6 cellular contexts compared by ENCODE assay signal in genomic region chr20:63538204-63539091, GRCh38. TPM values are rescaled to one million over a fixed set of nuclear protein-coding genes. Genes with fewer than 3 reads are reported as not detected.
DNase-seq lines count a peak whose midpoint lies in the region; ATAC-seq, FAIRE-seq and TF ChIP-seq lines count a peak whose summit lies in the region.

No MANE protein-coding gene starts in this region.

- peak overlapping the region; percentile 58 to 92 (median 82) for H3K4me3 Mint-ChIP-seq in IgD-negative memory B cell
- no peak overlapping the region for H3K4me3 Mint-ChIP-seq in neural progenitor cell

- WGBS in K562 (ENCODE audit: insufficient coverage, low coverage, missing lambda C conversion rate): 53% methylated on average over 15 of the region's 27 CpGs

- no peak for TF ChIP-seq EP300 in K562 (IDR thresholded peaks at IDR 0.05; ENCODE audit: low read length)

- ATAC-seq in K562: peak; percentile 80

- peaks cover 0 to 11% (median 7%) of the 10 kb centered on the region in 3 donors for H3K4me1 Mint-ChIP-seq in IgD-negative memory B cell
- H3K4me1 Mint-ChIP-seq in neural progenitor cell: peaks cover 6% of the 10 kb centered on the region

- H3K27me3 Mint-ChIP-seq in IgD-negative memory B cell: peaks cover 1% of the 10 kb centered on the region
- H3K27me3 Mint-ChIP-seq in neural progenitor cell (ENCODE audit: insufficient read depth, low read depth): peaks cover under 1% of the 10 kb centered on the region

- H3K27ac ChIP-seq in ACC112 (ENCODE audit: low read depth, low read length): no peak overlapping the region
- no peak overlapping the region for H3K27ac ChIP-seq in K562 (ENCODE audit: extremely low read depth, low read depth, low read length)
- H3K27ac ChIP-seq in neural progenitor cell: no peak overlapping the region

- POLR2A ChIA-PET in K562 (lab: Yijun Ruan, JAX): interaction anchor here (0.5 to 1.3 kb wide), 10 partner anchors 10 to 442 kb away, joined by 3 to 5 read pairs (median 3); partner anchors contain the start of genes DNAJC5 and PRPF6

- H4K20me1 ChIP-seq in K562 (replicated peaks; ENCODE audit: control insufficient read depth, insufficient read depth, low read length) (peaks cover 3% of the 10 kb centered on the region), neural progenitor cell (ENCODE audit: low read depth) (no peaks in the 10 kb centered on the region)

- H3K9me3 Mint-ChIP-seq in IgD-negative memory B cell (no peaks in the 10 kb centered on the region), neural progenitor cell (no peaks in the 10 kb centered on the region)

- H3K79me2 ChIP-seq in ACC112 (ENCODE audit: control insufficient read depth, insufficient read depth, low read length, unreplicated experiment) (no peaks in the 10 kb centered on the region), K562 (ENCODE audit: control insufficient read depth, insufficient read depth, low read length) (no peaks in the 10 kb centered on the region), neural progenitor cell (ENCODE audit: low read depth) (no peaks in the 10 kb centered on the region)

- H3K4me1 ChIP-seq in ACC112 (ENCODE audit: control insufficient read depth, insufficient read depth, low read length, unreplicated experiment): peaks cover 15% of the 10 kb centered on the region
- peaks cover 6 to 94% of the 10 kb centered on the region in 2 experiments; a peak in 4 of 5 replicates for H3K4me1 ChIP-seq in K562 (replicated peaks in 1 of 2; ENCODE audit: control insufficient read depth in 2 of 2, insufficient read depth in 2 of 2, low read length in 2 of 2)
- no peaks in the 10 kb centered on the region for H3K4me1 ChIP-seq in neural progenitor cell

- H3K9ac ChIP-seq in K562 (ENCODE audit: insufficient read depth in 1 of 2, low read depth in 2 of 2, low read length in 2 of 2) (peak overlapping the region in 1 of 2 experiments; percentile 86; a peak in 2 of 4 replicates), neural progenitor cell (no peak overlapping the region)

- TF ChIP-seq CTCF in K562 (IDR thresholded peaks at IDR 0.05 in 2 of 3, conservative IDR thresholded peaks at IDR 0.05 in 1 of 3; ENCODE audit: insufficient read depth in 2 of 3, low read depth in 1 of 3, low read length in 3 of 3) (peak in 2 of 3 experiments; percentile 22 to 41; a peak in 3 of 6 replicates), neural progenitor cell (IDR thresholded peaks at IDR 0.05) (peak; percentile 33)

- BruUV-seq in K562 (replicated peaks; lab: Mats Ljungman, UMichigan): no TSS peak

- CTCF ChIA-PET in K562 (lab: Yijun Ruan, JAX; ENCODE audit: low intra/inter-chr PET ratio): interaction anchor here (0.6 to 3.4 kb wide), 6 partner anchors 272 to 747 kb away, joined by 3 to 25 read pairs (median 4); no protein-coding TSS in a partner anchor

- H3K27ac Mint-ChIP-seq in IgD-negative memory B cell (peak overlapping the region; percentile 77 to 89 (median 80)), neural progenitor cell (no peak overlapping the region)

- H3K27me3 ChIP-seq in ACC112 (ENCODE audit: insufficient read depth, low read length): no peaks in the 10 kb centered on the region; the same call in 1 of the 2 replicates
- H3K27me3 ChIP-seq in K562 (ENCODE audit: control insufficient read depth in 2 of 2, insufficient read depth in 2 of 2, low read length in 2 of 2): peaks cover 0 to 26% of the 10 kb centered on the region in 2 experiments; a peak in 2 of 5 replicates
- H3K27me3 ChIP-seq in neural progenitor cell: no peaks in the 10 kb centered on the region

- no peaks in the 10 kb centered on the region for H3K36me3 ChIP-seq in ACC112 (ENCODE audit: insufficient read depth, low read length)
- H3K36me3 ChIP-seq in K562 (ENCODE audit: control insufficient read depth, insufficient read depth, low read length): no peaks in the 10 kb centered on the region
- H3K36me3 ChIP-seq in neural progenitor cell: no peaks in the 10 kb centered on the region

- H3K36me3 Mint-ChIP-seq in IgD-negative memory B cell: peaks cover 1% of the 10 kb centered on the region
- H3K36me3 Mint-ChIP-seq in neural progenitor cell: no peaks in the 10 kb centered on the region

- peak in 2 of 4 experiments; percentile 74 to 89 for DNase-seq in K562 (ENCODE audit: extremely low read depth in 1 of 4, low spot score in 3 of 4)
- DNase-seq in neural progenitor cell (ENCODE audit: low spot score): no peak
- DNase-seq in kidney glomerular epithelial cell (lab: John Stamatoyannopoulos, UW): no peak
- no peak for DNase-seq in GM12892 (ENCODE audit: insufficient read length)

- H3K4me3 ChIP-seq in ACC112 (ENCODE audit: low read depth, low read length) (0 out of 2 replicates have a peak overlapping the region, but pooled peaks have one; percentile 55), K562 (no peak overlapping the region), neural progenitor cell (peak overlapping the region; percentile 42)

- no peak for TF ChIP-seq RAD21 in K562 (CRISPR knock-in tag; conservative IDR thresholded peaks at IDR 0.05 in 1 of 2, IDR thresholded peaks at IDR 0.05 in 1 of 2)

- in situ Hi-C loops in K562 (cut with MboI): no loop called here

- H3F3A ChIP-seq in neural progenitor cell (ENCODE audit: low read depth): peaks cover 3% of the 10 kb centered on the region

- TF ChIP-seq POLR2A in K562 (conservative IDR thresholded peaks at IDR 0.05): no peak
- TF ChIP-seq POLR2A in GM12892 (IDR thresholded peaks at IDR 0.05; ENCODE audit: low read depth, low read length): no peak

- no peak overlapping the region for H2AFZ ChIP-seq in ACC112 (ENCODE audit: low read length, unreplicated experiment)
- peak overlapping the region; percentile 92; the same call in 1 of the 2 replicates for H2AFZ ChIP-seq in K562 (ENCODE audit: low read depth, low read length)
- H2AFZ ChIP-seq in neural progenitor cell (replicated peaks): no peak overlapping the region

- peak overlapping the region; percentile 53 for H3K4me2 ChIP-seq in K562 (ENCODE audit: insufficient read depth, low read length)
- peak overlapping the region; percentile 71 for H3K4me2 ChIP-seq in neural progenitor cell

- H3K9me3 ChIP-seq in K562 (replicated peaks; ENCODE audit: control insufficient read depth, insufficient read depth, low read depth, low read length) (no peaks in the 10 kb centered on the region), neural progenitor cell (ENCODE audit: low read depth) (no peaks in the 10 kb centered on the region)

- FAIRE-seq in K562 (lab: Jason Lieb, UNC) (peak; percentile 87), GM12892 (lab: Jason Lieb, UNC) (no peak)

- H3K9me1 ChIP-seq in K562 (ENCODE audit: control insufficient read depth, insufficient read depth, low read length): no peaks in the 10 kb centered on the region

- intact Hi-C loops in K562 (cut with micrococcal nuclease): loop anchor here (2.0 to 10.0 kb wide), 4 partner anchors 116 to 499 kb away; partner anchors contain the start of genes ARFRP1, C20orf204, RTEL1 and STMN3

RNA-seq across cellular contexts. Expression of gene PTK6, which starts 1.3 kb away (rescaled TPM):
- polyA plus RNA-seq in IgD-negative memory B cell (1.3 TPM), K562 (2011; rRNA removed) (not detected in 2 replicates), K562 (2014; fragmentation: Illumina TruSeq; extraction: Trizol) (not detected in 2 replicates), K562 (2014; fragmentation: Nextera tagmentation; extraction: Ambion mirVana) (not detected), K562 (2014; rRNA removed) (0.07 TPM in 1 of 2 replicates, not detected in the other)
- not detected in 2 replicates for total RNA-seq in K562 (2011; cell fraction: chromatin; rRNA removed; ENCODE audit: low replicate concordance)
- not detected in 2 replicates for total RNA-seq in K562 (2011; cell fraction: nucleolus; rRNA removed)
- not detected in 2 replicates for total RNA-seq in K562 (2011; cell fraction: nucleoplasm; rRNA removed)
- total RNA-seq in K562 (2014; rRNA removed) (not detected in 2 replicates), K562 (2014; rRNA removed; fragmentation: Illumina TruSeq; extraction: Trizol) (not detected in 2 replicates), K562 (2015; rRNA removed; fragmentation: Illumina TruSeq; extraction: Trizol) (not detected in 2 replicates), K562 (2021) (not detected in 2 replicates), neural progenitor cell (ENCODE audit: low replicate concordance) (not detected in 2 replicates)
- polyA plus RNA-seq in K562 (2011; cell fraction: cytosol; rRNA removed): 0.03 TPM in 1 of 2 replicates, not detected in the other
- not detected in 2 replicates for polyA plus RNA-seq in K562 (2011; cell fraction: nucleus; rRNA removed)
- 0.11 TPM in 1 of 2 replicates, not detected in the other for polyA plus RNA-seq in K562 (2012)
- not detected in 2 replicates for polyA minus RNA-seq in K562 (2011; rRNA and poly(A)+ RNA removed)
- not detected in 2 replicates for polyA minus RNA-seq in K562 (2011; cell fraction: cytosol; rRNA and poly(A)+ RNA removed)
- polyA minus RNA-seq in K562 (2011; cell fraction: nucleus; rRNA and poly(A)+ RNA removed): not detected in 2 replicates
- 0.72 TPM for polyA plus RNA-seq in GM12892 (2012; ENCODE audit: missing spikeins)

RNA-seq across cellular contexts. Expression of gene SRMS, which starts 9.1 kb away (rescaled TPM):
- 0.43 TPM for polyA plus RNA-seq in IgD-negative memory B cell
- not detected in 2 replicates for total RNA-seq in K562 (2011; cell fraction: chromatin; rRNA removed; ENCODE audit: low replicate concordance)
- 0.17 TPM in 1 of 2 replicates, not detected in the other for total RNA-seq in K562 (2011; cell fraction: nucleolus; rRNA removed)
- total RNA-seq in K562 (2011; cell fraction: nucleoplasm; rRNA removed): not detected in 2 replicates
- total RNA-seq in K562 (2014; rRNA removed): not detected in 2 replicates
- not detected in 2 replicates for total RNA-seq in K562 (2014; rRNA removed; fragmentation: Illumina TruSeq; extraction: Trizol)
- total RNA-seq in K562 (2015; rRNA removed; fragmentation: Illumina TruSeq; extraction: Trizol): not detected in 2 replicates
- not detected in 2 replicates for total RNA-seq in K562 (2021)
- polyA plus RNA-seq in K562 (2011; rRNA removed): 0.04 and 0.07 TPM in 2 replicates
- polyA plus RNA-seq in K562 (2011; cell fraction: cytosol; rRNA removed): 0.03 and 0.07 TPM in 2 replicates
- 0.13 and 0.21 TPM in 2 replicates for polyA plus RNA-seq in K562 (2011; cell fraction: nucleus; rRNA removed)
- polyA plus RNA-seq in K562 (2012): 0.05 TPM in 1 of 2 replicates, not detected in the other
- not detected in 2 replicates for polyA plus RNA-seq in K562 (2014; fragmentation: Illumina TruSeq; extraction: Trizol)
- polyA plus RNA-seq in K562 (2014; fragmentation: Nextera tagmentation; extraction: Ambion mirVana): not detected
- not detected in 2 replicates for polyA plus RNA-seq in K562 (2014; rRNA removed)
- polyA minus RNA-seq in K562 (2011; rRNA and poly(A)+ RNA removed): not detected in 2 replicates
- polyA minus RNA-seq in K562 (2011; cell fraction: cytosol; rRNA and poly(A)+ RNA removed): not detected in 2 replicates
- polyA minus RNA-seq in K562 (2011; cell fraction: nucleus; rRNA and poly(A)+ RNA removed): not detected in 2 replicates
- not detected in 2 replicates for total RNA-seq in neural progenitor cell (ENCODE audit: low replicate concordance)
- polyA plus RNA-seq in GM12892 (2012; ENCODE audit: missing spikeins): not detected

RNA-seq across cellular contexts. Expression of gene FNDC11, which starts 15.5 kb away (rescaled TPM):
- 2.5 TPM for polyA plus RNA-seq in IgD-negative memory B cell
- 1.1 and 6.2 TPM in 2 replicates for total RNA-seq in K562 (2011; cell fraction: chromatin; rRNA removed; ENCODE audit: low replicate concordance)
- total RNA-seq in K562 (2011; cell fraction: nucleolus; rRNA removed): 5.0 and 5.5 TPM in 2 replicates
- total RNA-seq in K562 (2011; cell fraction: nucleoplasm; rRNA removed): 1.8 and 2.2 TPM in 2 replicates
- total RNA-seq in K562 (2014; rRNA removed): 0.64 and 0.65 TPM in 2 replicates
- total RNA-seq in K562 (2014; rRNA removed; fragmentation: Illumina TruSeq; extraction: Trizol): 0.06 TPM in 1 of 2 replicates, not detected in the other
- 0.14 and 0.23 TPM in 2 replicates for total RNA-seq in K562 (2015; rRNA removed; fragmentation: Illumina TruSeq; extraction: Trizol)
- 0.74 and 0.89 TPM in 2 replicates for total RNA-seq in K562 (2021)
- polyA plus RNA-seq in K562 (2011; rRNA removed): 1.2 TPM in 2 replicates
- 1.9 and 6.4 TPM in 2 replicates for polyA plus RNA-seq in K562 (2011; cell fraction: cytosol; rRNA removed)
- 5.8 and 19.1 TPM in 2 replicates for polyA plus RNA-seq in K562 (2011; cell fraction: nucleus; rRNA removed)
- 0.94 and 1.1 TPM in 2 replicates for polyA plus RNA-seq in K562 (2012)
- 0.15 and 0.39 TPM in 2 replicates for polyA plus RNA-seq in K562 (2014; fragmentation: Illumina TruSeq; extraction: Trizol)
- polyA plus RNA-seq in K562 (2014; fragmentation: Nextera tagmentation; extraction: Ambion mirVana): under 1 TPM in 1 of 2 experiments, not detected in 1; 0.08 TPM
- polyA plus RNA-seq in K562 (2014; rRNA removed): 1.2 and 2.3 TPM in 2 replicates
- 0.45 and 0.56 TPM in 2 replicates for polyA minus RNA-seq in K562 (2011; rRNA and poly(A)+ RNA removed)
- polyA minus RNA-seq in K562 (2011; cell fraction: cytosol; rRNA and poly(A)+ RNA removed): 0.46 and 1.3 TPM in 2 replicates
- 1.6 and 3.9 TPM in 2 replicates for polyA minus RNA-seq in K562 (2011; cell fraction: nucleus; rRNA and poly(A)+ RNA removed)
- total RNA-seq in neural progenitor cell (ENCODE audit: low replicate concordance): 0.39 and 9.0 TPM in 2 replicates
- polyA plus RNA-seq in GM12892 (2012; ENCODE audit: missing spikeins): 0.19 TPM

RNA-seq across cellular contexts. Expression of gene PPDPF, which starts 17.9 kb away (rescaled TPM):
- 198 TPM for polyA plus RNA-seq in IgD-negative memory B cell
- total RNA-seq in K562 (2011; cell fraction: chromatin; rRNA removed; ENCODE audit: low replicate concordance): 8.8 and 25.0 TPM in 2 replicates
- 34.9 and 37.0 TPM in 2 replicates for total RNA-seq in K562 (2011; cell fraction: nucleolus; rRNA removed)
- 25.6 and 28.6 TPM in 2 replicates for total RNA-seq in K562 (2011; cell fraction: nucleoplasm; rRNA removed)
- total RNA-seq in K562 (2014; rRNA removed): 73.9 and 86.1 TPM in 2 replicates
- 2.3 and 4.5 TPM in 2 replicates for total RNA-seq in K562 (2014; rRNA removed; fragmentation: Illumina TruSeq; extraction: Trizol)
- total RNA-seq in K562 (2015; rRNA removed; fragmentation: Illumina TruSeq; extraction: Trizol): 10.5 and 16.6 TPM in 2 replicates
- 220 and 233 TPM in 2 replicates for total RNA-seq in K562 (2021)
- 4.5 and 9.8 TPM in 2 replicates for polyA plus RNA-seq in K562 (2011; rRNA removed)
- polyA plus RNA-seq in K562 (2011; cell fraction: cytosol; rRNA removed): 17.2 and 51.6 TPM in 2 replicates
- 34.4 and 40.3 TPM in 2 replicates for polyA plus RNA-seq in K562 (2011; cell fraction: nucleus; rRNA removed)
- polyA plus RNA-seq in K562 (2012): 125 and 320 TPM in 2 replicates
- polyA plus RNA-seq in K562 (2014; fragmentation: Illumina TruSeq; extraction: Trizol): 11.2 and 59.1 TPM in 2 replicates
- polyA plus RNA-seq in K562 (2014; fragmentation: Nextera tagmentation; extraction: Ambion mirVana): under 1 TPM; 0.77 to 0.85 TPM
- 98.3 and 99.6 TPM in 2 replicates for polyA plus RNA-seq in K562 (2014; rRNA removed)
- polyA minus RNA-seq in K562 (2011; rRNA and poly(A)+ RNA removed): 0.95 and 2.2 TPM in 2 replicates
- polyA minus RNA-seq in K562 (2011; cell fraction: cytosol; rRNA and poly(A)+ RNA removed): 82.0 and 193 TPM in 2 replicates
- 25.2 and 33.4 TPM in 2 replicates for polyA minus RNA-seq in K562 (2011; cell fraction: nucleus; rRNA and poly(A)+ RNA removed)
- total RNA-seq in neural progenitor cell (ENCODE audit: low replicate concordance): 4.1 and 82.2 TPM in 2 replicates
- 15.9 TPM for polyA plus RNA-seq in GM12892 (2012; ENCODE audit: missing spikeins)

RNA-seq across cellular contexts. Expression of gene HELZ2, which starts 35.6 kb away (rescaled TPM):
- polyA plus RNA-seq in IgD-negative memory B cell: 7.9 TPM
- 12.0 and 57.7 TPM in 2 replicates for total RNA-seq in K562 (2011; cell fraction: chromatin; rRNA removed; ENCODE audit: low replicate concordance)
- total RNA-seq in K562 (2011; cell fraction: nucleolus; rRNA removed): 46.8 and 60.9 TPM in 2 replicates
- 17.9 and 18.1 TPM in 2 replicates for total RNA-seq in K562 (2011; cell fraction: nucleoplasm; rRNA removed)
- total RNA-seq in K562 (2014; rRNA removed): 5.0 and 5.9 TPM in 2 replicates
- 0.26 and 0.69 TPM in 2 replicates for total RNA-seq in K562 (2014; rRNA removed; fragmentation: Illumina TruSeq; extraction: Trizol)
- total RNA-seq in K562 (2015; rRNA removed; fragmentation: Illumina TruSeq; extraction: Trizol): 2.4 and 3.5 TPM in 2 replicates
- 7.8 and 9.1 TPM in 2 replicates for total RNA-seq in K562 (2021)
- polyA plus RNA-seq in K562 (2011; rRNA removed): 3.3 and 3.5 TPM in 2 replicates
- 1.7 and 5.6 TPM in 2 replicates for polyA plus RNA-seq in K562 (2011; cell fraction: cytosol; rRNA removed)
- polyA plus RNA-seq in K562 (2011; cell fraction: nucleus; rRNA removed): 8.9 and 19.2 TPM in 2 replicates
- 4.9 and 15.0 TPM in 2 replicates for polyA plus RNA-seq in K562 (2012)
- polyA plus RNA-seq in K562 (2014; fragmentation: Illumina TruSeq; extraction: Trizol): 2.3 and 3.5 TPM in 2 replicates
- under 1 TPM in 1 of 2 experiments, not detected in 1; 0.03 TPM for polyA plus RNA-seq in K562 (2014; fragmentation: Nextera tagmentation; extraction: Ambion mirVana)
- polyA plus RNA-seq in K562 (2014; rRNA removed): 2.8 and 5.0 TPM in 2 replicates
- polyA minus RNA-seq in K562 (2011; rRNA and poly(A)+ RNA removed): 2.3 and 6.2 TPM in 2 replicates
- 7.4 and 13.1 TPM in 2 replicates for polyA minus RNA-seq in K562 (2011; cell fraction: cytosol; rRNA and poly(A)+ RNA removed)
- 15.1 and 18.3 TPM in 2 replicates for polyA minus RNA-seq in K562 (2011; cell fraction: nucleus; rRNA and poly(A)+ RNA removed)
- total RNA-seq in neural progenitor cell (ENCODE audit: low replicate concordance): 2.9 and 17.7 TPM in 2 replicates
- polyA plus RNA-seq in GM12892 (2012; ENCODE audit: missing spikeins): 10.3 TPM
